In the genomic region with DNA sequence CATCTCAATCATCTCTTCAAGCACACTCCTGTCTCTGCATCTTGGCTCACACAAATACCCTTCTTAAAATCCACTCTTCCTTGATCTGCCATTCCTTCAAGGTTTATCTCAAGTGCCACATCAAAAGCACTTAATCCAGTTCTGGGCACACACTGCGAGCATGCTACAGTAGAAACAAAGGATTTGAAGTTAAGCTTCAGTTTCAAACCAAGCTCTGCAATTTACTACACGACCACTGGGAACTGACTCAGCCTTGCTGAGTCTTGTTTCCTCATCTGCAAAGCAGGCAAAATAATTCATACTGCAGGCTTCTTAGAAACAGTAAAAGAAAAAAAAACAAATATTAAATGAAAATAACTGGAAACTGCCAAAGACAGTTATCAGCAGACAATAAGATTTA, we compare ENCODE assay signal across 1 cellular context.
TF ChIP-seq lines count a peak whose summit lies in the region.

No MANE protein-coding gene starts in this region.

TF ChIP-seq in endothelial cell of umbilical vein, 7 proteins besides CTCF, POLR2A, EP300 and RAD21:
- TF ChIP-seq GATA2 (IDR thresholded peaks at IDR 0.05; ENCODE audit: insufficient read depth, insufficient read length, low read depth, low read length) (no peak), FOS (IDR thresholded peaks at IDR 0.05; ENCODE audit: borderline replicate concordance, insufficient read depth, low read length) (peak; percentile 21)
